In the genomic region with DNA sequence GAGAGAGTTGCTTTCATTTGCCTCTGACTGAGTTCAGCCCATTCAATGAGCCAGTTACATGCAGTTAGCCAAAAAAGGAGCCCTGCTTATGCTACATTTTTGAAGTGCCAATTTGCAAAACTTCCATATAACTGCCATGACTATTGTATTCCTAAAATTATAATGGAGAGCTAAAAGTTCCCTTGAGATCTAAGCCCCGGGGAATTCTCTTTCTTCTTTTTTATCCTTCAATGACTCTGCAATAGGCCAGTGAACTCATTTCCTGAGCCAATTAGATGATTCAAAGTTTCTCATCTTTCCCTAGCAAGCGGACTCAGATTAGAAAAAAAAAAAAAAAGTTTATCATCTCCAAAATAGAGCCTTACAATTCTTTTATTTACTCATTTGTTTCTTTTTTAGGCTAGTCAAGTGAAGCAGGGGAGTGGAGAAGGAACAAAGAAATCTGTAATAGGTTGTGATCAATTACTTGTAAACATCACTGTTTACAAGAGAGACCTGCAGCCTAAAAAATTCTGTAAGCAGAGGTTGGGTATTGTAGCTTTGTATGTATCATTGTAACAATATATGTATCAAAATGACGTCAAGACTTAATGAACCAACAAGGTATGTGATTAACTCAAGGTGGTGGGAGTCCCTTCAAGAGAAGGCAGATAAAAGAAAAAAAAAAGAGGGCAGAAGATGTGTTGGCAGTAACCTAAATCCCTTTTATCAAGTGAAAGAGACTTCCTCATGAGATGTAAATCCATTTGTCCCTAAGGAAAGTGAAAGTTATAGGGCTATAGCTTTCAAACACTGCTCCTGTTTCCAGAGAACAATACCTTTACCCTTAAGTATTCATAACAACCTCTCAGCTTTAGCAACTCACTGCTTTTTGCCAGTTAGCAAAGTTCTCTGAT, we compare ENCODE assay signal across 13 cellular contexts. TPM values are rescaled to one million over a fixed set of nuclear protein-coding genes. Genes with fewer than 3 reads are reported as not detected.
DNase-seq lines count a peak whose midpoint lies in the region; ATAC-seq and TF ChIP-seq lines count a peak whose summit lies in the region.
"Had no signal": no experiment of that assay in that cellular context is flagged by ENCODE, and none has a peak within 500 bp of the region (broad histone marks: within the 10 kb centered on the region; RNA-seq: fewer than 3 reads in every experiment).

No MANE protein-coding gene starts in this region.

- H3K4me1 ChIP-seq in left ventricle myocardium inferior (no peaks in the 10 kb centered on the region), esophagus squamous epithelium (peaks cover 0 to 4% (median 3%) of the 10 kb centered on the region in 3 donors)
- H3K4me1 ChIP-seq: gastroesophageal sphincter had no signal

- ATAC-seq in activated naive CD8-positive, alpha-beta T cell treated with anti-CD3 and anti-CD28 coated beads, Interleukin-2, amount 10 ng/mL, durations not matched to agents 7 days and 5 days (ENCODE audit: low read depth) = no peak
- ATAC-seq in HG03095 (IDR thresholded peaks at IDR 0.05; ENCODE audit: unreplicated experiment) = no peak
- ATAC-seq: gastroesophageal sphincter, sciatic nerve had no signal

- H3K4me3 ChIP-seq in AG10803 (ENCODE audit: low read length) = no peak overlapping the region
- no peak overlapping the region for H3K4me3 ChIP-seq in left ventricle myocardium inferior
- H3K4me3 ChIP-seq in esophagus squamous epithelium = no peak overlapping the region
- H3K4me3 ChIP-seq: gastroesophageal sphincter had no signal

- H3K27me3 ChIP-seq in left ventricle myocardium inferior (ENCODE audit: low read depth) (no peaks in the 10 kb centered on the region), esophagus squamous epithelium (no peaks in the 10 kb centered on the region)
- H3K27me3 ChIP-seq: gastroesophageal sphincter had no signal

- H3K36me3 Mint-ChIP-seq in HFFc6 (ENCODE audit: low read depth) = no peaks in the 10 kb centered on the region
- H3K36me3 Mint-ChIP-seq in activated naive CD8-positive, alpha-beta T cell treated with anti-CD3 and anti-CD28 coated beads, Interleukin-2, amount 10 ng/mL, durations not matched to agents 7 days and 5 days = peaks cover 17% of the 10 kb centered on the region

- no peaks in the 10 kb centered on the region for H3K27me3 Mint-ChIP-seq in HFFc6 (ENCODE audit: insufficient read depth)
- no peaks in the 10 kb centered on the region for H3K27me3 Mint-ChIP-seq in activated naive CD8-positive, alpha-beta T cell treated with anti-CD3 and anti-CD28 coated beads, Interleukin-2, amount 10 ng/mL, durations not matched to agents 7 days and 5 days

- peaks cover 56% of the 10 kb centered on the region for H3K4me1 Mint-ChIP-seq in HFFc6 (ENCODE audit: low read depth)
- peaks cover 23% of the 10 kb centered on the region for H3K4me1 Mint-ChIP-seq in activated naive CD8-positive, alpha-beta T cell treated with anti-CD3 and anti-CD28 coated beads, Interleukin-2, amount 10 ng/mL, durations not matched to agents 7 days and 5 days

- no peak for TF ChIP-seq POLR2A in esophagus squamous epithelium (IDR thresholded peaks at IDR 0.05)

- H3K27ac ChIP-seq in left ventricle myocardium inferior (replicated peaks) = no peak overlapping the region
- H3K27ac ChIP-seq in esophagus squamous epithelium = no peak overlapping the region
- H3K27ac ChIP-seq: gastroesophageal sphincter had no signal

- WGBS in esophagus squamous epithelium, 2 donors = 23 to 28% methylated on average over 3 of the region's 3 CpGs

- no peak for TF ChIP-seq CTCF in AG10803 (conservative IDR thresholded peaks at IDR 0.05; ENCODE audit: low read length)
- no peak for TF ChIP-seq CTCF in HFFc6 (IDR thresholded peaks at IDR 0.05)
- no peak for TF ChIP-seq CTCF in left ventricle myocardium inferior (IDR thresholded peaks at IDR 0.05; ENCODE audit: borderline replicate concordance)
- TF ChIP-seq CTCF in esophagus squamous epithelium (IDR thresholded peaks at IDR 0.05) = no peak

- POLR2A ChIA-PET in activated naive CD8-positive, alpha-beta T cell treated with anti-CD3 and anti-CD28 coated beads, Interleukin-2, amount 10 ng/mL, durations not matched to agents 7 days and 5 days (lab: Charles Lee) = no interaction called here

- H3K9me3 ChIP-seq in left ventricle myocardium inferior (replicated peaks) (no peaks in the 10 kb centered on the region), esophagus squamous epithelium (no peaks in the 10 kb centered on the region)
- H3K9me3 ChIP-seq: gastroesophageal sphincter had no signal

- intact Hi-C loops in left ventricle myocardium inferior (cut with micrococcal nuclease) = no loop called here
- intact Hi-C loops in esophagus squamous epithelium (cut with DNase I) = no loop called here

- DNase-seq in AG10803 (ENCODE audit: low read depth) = peak; percentile 63
- peak; percentile 73 for DNase-seq in HFFc6
- DNase-seq in activated naive CD8-positive, alpha-beta T cell treated with anti-CD3 and anti-CD28 coated beads, Interleukin-2, amount 10 ng/mL, durations not matched to agents 7 days and 5 days = no peak
- peak; percentile 39 for DNase-seq in kidney glomerular epithelial cell (lab: John Stamatoyannopoulos, UW)
- DNase-seq in left ventricle myocardium inferior = no peak
- no peak for DNase-seq in NCI-H345 (lab: John Stamatoyannopoulos, UW)
- no peak for DNase-seq in esophagus squamous epithelium (lab: John Stamatoyannopoulos, UW)
- DNase-seq: DMS53, KBM-7, NCI-H446 treated with DMSO at 0.1 percent for 48 hours had no signal

- H3K4me3 Mint-ChIP-seq in HFFc6 = peak overlapping the region; percentile 65
- no peak overlapping the region for H3K4me3 Mint-ChIP-seq in activated naive CD8-positive, alpha-beta T cell treated with anti-CD3 and anti-CD28 coated beads, Interleukin-2, amount 10 ng/mL, durations not matched to agents 7 days and 5 days

- H3K36me3 ChIP-seq in left ventricle myocardium inferior (no peaks in the 10 kb centered on the region), esophagus squamous epithelium (no peaks in the 10 kb centered on the region)
- H3K36me3 ChIP-seq: gastroesophageal sphincter had no signal

- peak overlapping the region; percentile 93 for H3K27ac Mint-ChIP-seq in HFFc6
- peak overlapping the region; percentile 26 for H3K27ac Mint-ChIP-seq in activated naive CD8-positive, alpha-beta T cell treated with anti-CD3 and anti-CD28 coated beads, Interleukin-2, amount 10 ng/mL, durations not matched to agents 7 days and 5 days

- no peaks in the 10 kb centered on the region for H3K9me3 Mint-ChIP-seq in HFFc6
- peaks cover 6% of the 10 kb centered on the region for H3K9me3 Mint-ChIP-seq in activated naive CD8-positive, alpha-beta T cell treated with anti-CD3 and anti-CD28 coated beads, Interleukin-2, amount 10 ng/mL, durations not matched to agents 7 days and 5 days

RNA-seq across cellular contexts. Expression of gene HOMER1, which starts 48.7 kb away (rescaled TPM):
- total RNA-seq in HFFc6 (2021; fragmentation: NEBNext Ultra II Directional; extraction: Animal tissue kit (Norgen Biotek cat#: 25700)) = 1 to 10 TPM; 2.0 to 5.1 (median 2.9) TPM
- 1 to 10 TPM; 2.3 to 2.6 TPM for total RNA-seq in activated naive CD8-positive, alpha-beta T cell treated with anti-CD3 and anti-CD28 coated beads, Interleukin-2, amount 10 ng/mL, durations not matched to agents 7 days and 5 days
- total RNA-seq in left ventricle myocardium inferior = 61.9 TPM
- total RNA-seq in esophagus squamous epithelium = 10 to 100 TPM in 1 of 4 donors, 1 to 10 TPM in 3; 4.9 to 10.6 (median 8.2) TPM

RNA-seq across cellular contexts. Expression of gene TENT2, which starts 49.6 kb away (rescaled TPM):
- total RNA-seq in HFFc6 (2021; fragmentation: NEBNext Ultra II Directional; extraction: Animal tissue kit (Norgen Biotek cat#: 25700)) = 10 to 100 TPM; 46.4 to 57.1 (median 48.2) TPM
- total RNA-seq in activated naive CD8-positive, alpha-beta T cell treated with anti-CD3 and anti-CD28 coated beads, Interleukin-2, amount 10 ng/mL, durations not matched to agents 7 days and 5 days = 100 to 1,000 TPM in 1 of 2 experiments, 10 to 100 TPM in 1; 95.3 to 102 TPM
- 26.1 TPM for total RNA-seq in left ventricle myocardium inferior
- total RNA-seq in esophagus squamous epithelium = 10 to 100 TPM; 31.5 to 56.1 (median 47.1) TPM

Comparison
In these comparisons a context has a peak if more than half of its experiments do, and no peak if none do; other contexts are left out.
1. DNase-seq: peak in AG10803 (single experiment), HFFc6 (single experiment) and kidney glomerular epithelial cell (single experiment); none in activated naive CD8-positive, alpha-beta T cell treated with anti-CD3 and anti-CD28 coated beads, Interleukin-2, amount 10 ng/mL, durations not matched to agents 7 days and 5 days (single experiment), left ventricle myocardium inferior (single experiment), NCI-H345 (single experiment) and esophagus squamous epithelium (single experiment).